25 cellular contexts compared by ENCODE assay signal in the genomic region with DNA sequence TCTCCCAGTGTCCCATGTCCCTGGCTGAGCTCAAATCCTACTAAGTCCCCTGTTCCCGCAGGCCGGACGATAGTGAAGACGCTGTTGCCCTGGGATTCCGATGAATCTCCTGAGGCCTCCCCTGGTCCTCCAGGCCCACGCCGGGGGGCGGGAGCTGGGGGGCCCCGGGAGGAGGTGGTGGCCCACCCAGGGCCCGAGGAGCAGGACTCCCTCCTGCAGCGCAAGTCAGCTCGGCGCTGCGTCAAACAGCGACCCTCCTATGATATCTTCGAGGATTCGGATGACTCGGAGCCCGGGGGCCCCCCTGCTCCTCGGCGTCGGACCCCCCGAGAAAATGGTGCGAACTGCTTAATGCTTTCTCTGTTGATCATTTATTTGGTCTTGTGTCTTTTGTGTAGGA. TPM values are rescaled to one million over a fixed set of nuclear protein-coding genes. Genes with fewer than 3 reads are reported as not detected.
A peak's percentile ranks its signal among the peaks of the same experiment; 100 is the strongest.
DNase-seq lines count a peak whose midpoint lies in the region; ATAC-seq and TF ChIP-seq lines count a peak whose summit lies in the region.
"Had no signal": no experiment of that assay in that cellular context is flagged by ENCODE, and none has a peak within 500 bp of the region (broad histone marks: within the 10 kb centered on the region; RNA-seq: fewer than 3 reads in every experiment).

No MANE protein-coding gene starts in this region.

- H3K27ac Mint-ChIP-seq in activated T-cell treated with anti-CD3 and anti-CD28 coated beads, Interleukin-2, amount 50 U/mL, for 72 hours = peak overlapping the region; percentile 75
- H3K27ac Mint-ChIP-seq in nephron (no peak overlapping the region), type B pancreatic cell (no peak overlapping the region)
- H3K27ac Mint-ChIP-seq: CD4-positive, alpha-beta T cell had no signal

- H3K27me3 Mint-ChIP-seq in activated T-cell treated with anti-CD3 and anti-CD28 coated beads, Interleukin-2, amount 50 U/mL, for 72 hours (ENCODE audit: low read depth) = no peaks in the 10 kb centered on the region
- H3K27me3 Mint-ChIP-seq in nephron (ENCODE audit: low read depth) (no peaks in the 10 kb centered on the region), type B pancreatic cell (no peaks in the 10 kb centered on the region)
- H3K27me3 Mint-ChIP-seq: CD4-positive, alpha-beta T cell; CD8-positive, alpha-beta memory T cell had no signal

- peaks cover 18 to 35% of the 10 kb centered on the region in 2 donors for H3K36me3 Mint-ChIP-seq in activated T-cell treated with anti-CD3 and anti-CD28 coated beads, Interleukin-2, amount 50 U/mL, for 72 hours (ENCODE audit: insufficient read depth in 2 of 2)
- H3K36me3 Mint-ChIP-seq in nephron (ENCODE audit: low read depth) (peaks cover 64% of the 10 kb centered on the region), type B pancreatic cell (no peaks in the 10 kb centered on the region)

- no peak overlapping the region for H3K4me3 Mint-ChIP-seq in activated T-cell treated with anti-CD3 and anti-CD28 coated beads, Interleukin-2, amount 50 U/mL, for 72 hours
- H3K4me3 Mint-ChIP-seq in nephron = peak overlapping the region in 2 of 3 experiments; percentile 45 to 52
- peak overlapping the region; percentile 31 for H3K4me3 Mint-ChIP-seq in type B pancreatic cell
- H3K4me3 Mint-ChIP-seq: CD14-positive monocyte; CD4-positive, alpha-beta T cell; CD8-positive, alpha-beta memory T cell had no signal

- peaks cover 75 to 94% (median 84%) of the 10 kb centered on the region in 3 donors for H3K36me3 ChIP-seq in tibial artery

- peaks cover 25% of the 10 kb centered on the region for H3K4me1 Mint-ChIP-seq in activated T-cell treated with anti-CD3 and anti-CD28 coated beads, Interleukin-2, amount 50 U/mL, for 72 hours (ENCODE audit: low read depth)
- peaks cover 6% of the 10 kb centered on the region for H3K4me1 Mint-ChIP-seq in nephron
- peaks cover 4% of the 10 kb centered on the region for H3K4me1 Mint-ChIP-seq in type B pancreatic cell (ENCODE audit: unreplicated experiment)

- no peaks in the 10 kb centered on the region for H3K27me3 ChIP-seq in right cardiac atrium (ENCODE audit: control insufficient read depth, insufficient read depth)
- no peaks in the 10 kb centered on the region for H3K27me3 ChIP-seq in tibial artery
- H3K27me3 ChIP-seq: BE2C; BLaER1 treated with 17β-estradiol and CSF1 and Interleukin-3, amounts not matched to agents 10 nM and 100 nM had no signal

- no peak for DNase-seq in activated T-cell treated with anti-CD3 and anti-CD28 coated beads, Interleukin-2, amount 50 U/mL, for 72 hours
- no peak for DNase-seq in activated T-cell treated with anti-CD3 and anti-CD28 coated beads for 4 hours
- DNase-seq in right cardiac atrium = peak in 2 of 3 donors; percentile 44 to 45
- DNase-seq in Right ventricle myocardium inferior (ENCODE audit: missing footprints) = no peak
- no peak for DNase-seq in type B pancreatic cell (ENCODE audit: extremely low spot score, unreplicated experiment)
- no peak for DNase-seq in tibial artery
- no peak for DNase-seq in NCI-H510A treated with DMSO at 0.1 percent for 48 hours (lab: John Stamatoyannopoulos, UW)
- DNase-seq: 8988T; ACHN; AML-193; BE2C; CD4-positive, alpha-beta T cell; CD8-positive, alpha-beta memory T cell; DMS 273 treated with DMSO at 0.1 percent for 48 hours; DMS79; EL; GDM1; GM23248; HCEC 1CT had no signal

- 93% methylated on average over 24 of the region's 24 CpGs for WGBS in right cardiac atrium

- H3K4me1 ChIP-seq in right cardiac atrium (ENCODE audit: control insufficient read depth, insufficient read depth, low read length) = no peaks in the 10 kb centered on the region
- peaks cover 0 to 23% (median 13%) of the 10 kb centered on the region in 4 donors for H3K4me1 ChIP-seq in tibial artery
- H3K4me1 ChIP-seq: BE2C had no signal

- H3K4me3 ChIP-seq in right cardiac atrium (ENCODE audit: low read length) (no peak overlapping the region), tibial artery (no peak overlapping the region)
- H3K4me3 ChIP-seq: A549; BLaER1 treated with 17β-estradiol and CSF1 and Interleukin-3, amounts not matched to agents 10 nM and 100 nM; GM12878; GM23248 had no signal

- no peaks in the 10 kb centered on the region for H3K9me3 Mint-ChIP-seq in activated T-cell treated with anti-CD3 and anti-CD28 coated beads, Interleukin-2, amount 50 U/mL, for 72 hours
- H3K9me3 Mint-ChIP-seq in nephron (no peaks in the 10 kb centered on the region), type B pancreatic cell (no peaks in the 10 kb centered on the region)
- H3K9me3 Mint-ChIP-seq: CD14-positive monocyte; CD4-positive, alpha-beta T cell; CD8-positive, alpha-beta memory T cell had no signal

- H3K27ac ChIP-seq in right cardiac atrium (ENCODE audit: low read length) (no peak overlapping the region), tibial artery (no peak overlapping the region)
- H3K27ac ChIP-seq: A549; BLaER1 treated with 17β-estradiol and CSF1 and Interleukin-3, amounts not matched to agents 10 nM and 100 nM; GM23248 had no signal

- intact Hi-C loops in right cardiac atrium (cut with DNase I) (no loop called here), Right ventricle myocardium inferior (cut with DNase I) (no loop called here), tibial artery (cut with DNase I; ENCODE audit: low total_unique reads) (no loop called here)

- TF ChIP-seq CTCF in nephron (IDR thresholded peaks at IDR 0.05; ENCODE audit: unreplicated experiment in 3 of 3) (no peak), type B pancreatic cell (conservative IDR thresholded peaks at IDR 0.05) (no peak), tibial artery (IDR thresholded peaks at IDR 0.05) (no peak)

- no peak for ATAC-seq in activated T-cell treated with anti-CD3 and anti-CD28 coated beads, Interleukin-2, amount 50 U/mL, for 72 hours (replicated peaks in 1 of 2)
- no peak for ATAC-seq in right cardiac atrium
- no peak for ATAC-seq in Right ventricle myocardium inferior
- ATAC-seq: A549, GM12878 had no signal

- H3K9me3 ChIP-seq in right cardiac atrium (ENCODE audit: control insufficient read depth, low read length) = no peaks in the 10 kb centered on the region
- no peaks in the 10 kb centered on the region for H3K9me3 ChIP-seq in tibial artery
- H3K9me3 ChIP-seq: A549; BE2C; BLaER1 treated with 17β-estradiol and CSF1 and Interleukin-3, amounts not matched to agents 10 nM and 100 nM had no signal

RNA-seq across cellular contexts. Expression of a gene that starts 5.9 kb away (rescaled TPM):
- total RNA-seq in activated T-cell treated with anti-CD3 and anti-CD28 coated beads, Interleukin-2, amount 50 U/mL, for 72 hours = 10 to 100 TPM; 63.0 to 71.5 TPM
- total RNA-seq in right cardiac atrium (10 to 100 TPM; 14.7 to 19.1 (median 17.8) TPM), Right ventricle myocardium inferior (12.7 TPM), type B pancreatic cell (ENCODE audit: low replicate concordance) (52.3 and 55.4 TPM in 2 replicates)
- polyA plus RNA-seq in right cardiac atrium = 13.8 TPM

RNA-seq across cellular contexts. Expression of a gene that starts 18.6 kb away (rescaled TPM):
- 100 to 1,000 TPM; 253 to 274 TPM for total RNA-seq in activated T-cell treated with anti-CD3 and anti-CD28 coated beads, Interleukin-2, amount 50 U/mL, for 72 hours
- total RNA-seq in right cardiac atrium (1 to 10 TPM; 1.8 to 6.3 (median 4.4) TPM), Right ventricle myocardium inferior (5.1 TPM), type B pancreatic cell (ENCODE audit: low replicate concordance) (1.5 and 3.8 TPM in 2 replicates)
- 4.7 TPM for polyA plus RNA-seq in right cardiac atrium

RNA-seq across cellular contexts. Expression of a gene that starts 19.3 kb away (rescaled TPM):
- total RNA-seq in activated T-cell treated with anti-CD3 and anti-CD28 coated beads, Interleukin-2, amount 50 U/mL, for 72 hours = 100 to 1,000 TPM; 147 to 192 TPM
- total RNA-seq in right cardiac atrium (not detected), Right ventricle myocardium inferior (not detected), type B pancreatic cell (ENCODE audit: low replicate concordance) (not detected in 2 replicates)
- polyA plus RNA-seq in right cardiac atrium = not detected
- total RNA-seq: GM23248, H7 had no signal
- polyA plus RNA-seq: A549, CD14-positive monocyte, GM23248 had no signal

RNA-seq across cellular contexts. Expression of a gene that starts 21.5 kb away (rescaled TPM):
- 10 to 100 TPM; 71.0 to 83.6 TPM for total RNA-seq in activated T-cell treated with anti-CD3 and anti-CD28 coated beads, Interleukin-2, amount 50 U/mL, for 72 hours
- total RNA-seq in right cardiac atrium = 10 to 100 TPM; 19.6 to 31.3 (median 22.8) TPM
- 32.3 TPM for polyA plus RNA-seq in right cardiac atrium
- 19.5 TPM for total RNA-seq in Right ventricle myocardium inferior
- 22.2 and 25.4 TPM in 2 replicates for total RNA-seq in type B pancreatic cell (ENCODE audit: low replicate concordance)

RNA-seq across cellular contexts. Expression of a gene that starts 21.8 kb away (rescaled TPM):
- total RNA-seq in activated T-cell treated with anti-CD3 and anti-CD28 coated beads, Interleukin-2, amount 50 U/mL, for 72 hours = 10 to 100 TPM; 50.7 to 53.7 TPM
- total RNA-seq in right cardiac atrium (10 to 100 TPM; 40.0 to 50.4 (median 43.8) TPM), Right ventricle myocardium inferior (44.7 TPM), type B pancreatic cell (ENCODE audit: low replicate concordance) (74.2 and 85.4 TPM in 2 replicates)
- 69.7 TPM for polyA plus RNA-seq in right cardiac atrium

Comparison
In these comparisons a context has a peak if more than half of its experiments do, and no peak if none do; other contexts are left out.
1. DNase-seq: peak in right cardiac atrium (2 of 3); none in activated T-cell treated with anti-CD3 and anti-CD28 coated beads, Interleukin-2, amount 50 U/mL, for 72 hours (0 of 2), activated T-cell treated with anti-CD3 and anti-CD28 coated beads for 4 hours (single experiment), Right ventricle myocardium inferior (single experiment), type B pancreatic cell (single experiment), tibial artery (0 of 2) and NCI-H510A treated with DMSO at 0.1 percent for 48 hours (single experiment).
2. H3K4me3 Mint-ChIP-seq: peak in nephron (2 of 3) and type B pancreatic cell (single experiment); none in activated T-cell treated with anti-CD3 and anti-CD28 coated beads, Interleukin-2, amount 50 U/mL, for 72 hours (0 of 2).
3. RNA of a gene that starts 18.6 kb away (total RNA-seq): 253 to 274 TPM in activated T-cell treated with anti-CD3 and anti-CD28 coated beads, Interleukin-2, amount 50 U/mL, for 72 hours; 5.1 TPM in Right ventricle myocardium inferior (single experiment), 1.8 to 6.3 TPM in right cardiac atrium and 1.5 to 3.8 TPM in type B pancreatic cell; every median in the first group is over 10 times any median in the second.
4. RNA of a gene that starts 19.3 kb away (total RNA-seq): 147 to 192 TPM in activated T-cell treated with anti-CD3 and anti-CD28 coated beads, Interleukin-2, amount 50 U/mL, for 72 hours; not detected in right cardiac atrium, not detected in type B pancreatic cell and not detected in Right ventricle myocardium inferior (single experiment); every median in the first group is over 100 times any median in the second.